In the genomic region with DNA sequence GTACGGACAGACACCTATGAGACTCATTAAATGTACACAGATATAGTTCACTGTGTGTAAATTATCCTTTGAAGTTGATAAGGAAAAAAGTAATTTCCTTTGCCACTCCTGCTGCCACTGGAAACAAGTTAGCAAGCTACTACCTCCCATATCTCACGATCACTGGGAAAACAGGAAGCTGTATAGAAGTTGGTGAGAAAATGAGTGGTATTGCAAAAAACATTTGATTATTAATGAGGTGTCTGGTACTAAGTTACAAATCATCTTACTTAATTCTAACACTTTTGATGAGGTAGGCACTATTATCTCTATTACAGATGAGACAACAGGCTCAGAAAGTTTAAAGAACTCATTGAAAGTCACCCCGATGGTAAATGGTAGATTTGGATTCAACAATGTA, we compare ENCODE assay signal across 10 cellular contexts.
DNase-seq lines count a peak whose midpoint lies in the region; ATAC-seq, FAIRE-seq and TF ChIP-seq lines count a peak whose summit lies in the region.
"Had no signal": no experiment of that assay in that cellular context is flagged by ENCODE, and none has a peak within 500 bp of the region (broad histone marks: within the 10 kb centered on the region; RNA-seq: fewer than 3 reads in every experiment).

No MANE protein-coding gene starts in this region.

- peaks cover 95% of the 10 kb centered on the region for H4K20me1 ChIP-seq in BLaER1
- H4K20me1 ChIP-seq in endothelial cell of umbilical vein (replicated peaks; ENCODE audit: control insufficient read depth, extremely low read depth, insufficient read depth, low read length): peaks cover 4% of the 10 kb centered on the region

- H2AFZ ChIP-seq in endothelial cell of umbilical vein (ENCODE audit: low read depth, low read length): no peak overlapping the region

- FAIRE-seq in endothelial cell of umbilical vein (lab: Jason Lieb, UNC): no peak

- ATAC-seq in HG02885 (IDR thresholded peaks at IDR 0.05; ENCODE audit: poor library complexity, unreplicated experiment): no peak

- H3K4me3 ChIP-seq in BLaER1: peak overlapping the region; percentile 56
- H3K4me3 ChIP-seq in endothelial cell of umbilical vein (replicated peaks in 1 of 3; ENCODE audit: insufficient read depth in 1 of 3, low read depth in 1 of 3, low read length in 3 of 3): peak overlapping the region in 1 of 3 experiments; percentile 4
- no peak overlapping the region for H3K4me3 ChIP-seq in sigmoid colon

- dilution Hi-C loops in endothelial cell of umbilical vein (cut with MboI; ENCODE audit: extremely low pct_ligation_motif_present, low sequenced_read_pairs): no loop called here

- H3K4me2 ChIP-seq in BLaER1: peak overlapping the region; percentile 89
- H3K4me2 ChIP-seq in endothelial cell of umbilical vein (ENCODE audit: insufficient read depth, low read length): peak overlapping the region; percentile 37

- TF ChIP-seq CTCF in endothelial cell of umbilical vein (IDR thresholded peaks at IDR 0.05; ENCODE audit: extremely low read depth in 1 of 2, insufficient read depth in 1 of 2, low read depth in 1 of 2, low read length in 2 of 2) (no peak), sigmoid colon (IDR thresholded peaks at IDR 0.05) (no peak)

- H3K9me3 ChIP-seq in BLaER1 (no peaks in the 10 kb centered on the region), KOPT-K1 (ENCODE audit: insufficient read depth, low read length, poor library complexity, severe bottlenecking) (no peaks in the 10 kb centered on the region), endothelial cell of umbilical vein (replicated peaks; ENCODE audit: control insufficient read depth, insufficient read depth, low read length) (no peaks in the 10 kb centered on the region), sigmoid colon (no peaks in the 10 kb centered on the region)

- peaks cover 68% of the 10 kb centered on the region for H3K79me2 ChIP-seq in endothelial cell of umbilical vein (ENCODE audit: control insufficient read depth, insufficient read depth, low read length)

- H3K4me1 ChIP-seq in BLaER1 (peaks cover 60% of the 10 kb centered on the region), endothelial cell of umbilical vein (ENCODE audit: control insufficient read depth, extremely low read depth, insufficient read depth, low read length) (peaks cover 45% of the 10 kb centered on the region), sigmoid colon (peaks cover 0 to 52% (median 40%) of the 10 kb centered on the region in 4 donors)

- DNase-seq in endothelial cell of umbilical vein (ENCODE audit: low read depth, low spot score) (peak; percentile 60), sigmoid colon (no peak), posterior vena cava (ENCODE audit: low spot score) (no peak), NCI-H345 treated with DMSO at 0.1 percent for 48 hours (lab: John Stamatoyannopoulos, UW; ENCODE audit: unreplicated experiment) (no peak)
- no peak for DNase-seq in stimulated activated CD4-positive, alpha-beta T cell treated with anti-CD3 and anti-CD28 coated beads, Interleukin-2, amount 100 ng/mL, for 48 hours
- DNase-seq: effector CD4-positive, alpha-beta T cell; NCI-H187 had no signal

- no TSS peak for BruUV-seq in endothelial cell of umbilical vein (replicated peaks; lab: Mats Ljungman, UMichigan)

- 17 to 48% methylated on average over 3 of the region's 3 CpGs for WGBS in sigmoid colon, 2 donors

- H3K36me3 ChIP-seq in BLaER1: no peaks in the 10 kb centered on the region; the same call in 1 of the 2 replicates
- no peaks in the 10 kb centered on the region for H3K36me3 ChIP-seq in KOPT-K1 (ENCODE audit: insufficient read depth, low read length)
- H3K36me3 ChIP-seq in endothelial cell of umbilical vein (ENCODE audit: control insufficient read depth in 2 of 2, extremely low read depth in 1 of 2, insufficient read depth in 2 of 2, low read length in 2 of 2): no peaks in the 10 kb centered on the region
- no peaks in the 10 kb centered on the region for H3K36me3 ChIP-seq in sigmoid colon

- H3K9ac ChIP-seq in BLaER1 (peak overlapping the region; percentile 79), endothelial cell of umbilical vein (replicated peaks; ENCODE audit: extremely low read depth, insufficient read depth, low read length) (no peak overlapping the region)

- intact Hi-C loops in endothelial cell of umbilical vein (cut with micrococcal nuclease) (no loop called here), sigmoid colon (cut with DNase I) (no loop called here), posterior vena cava (cut with DNase I) (no loop called here)

- H3K27me3 ChIP-seq in BLaER1 (no peaks in the 10 kb centered on the region), endothelial cell of umbilical vein (ENCODE audit: control insufficient read depth in 2 of 2, insufficient read depth in 2 of 2, low read length in 2 of 2) (no peaks in the 10 kb centered on the region), sigmoid colon (no peaks in the 10 kb centered on the region)

- CTCF ChIA-PET in endothelial cell of umbilical vein (lab: Charles Lee): interaction anchor here (1.0 to 2.4 kb wide), 3 partner anchors 22 to 121 kb away, joined by 3 to 10 read pairs (median 3); no protein-coding TSS in a partner anchor

- POLR2A ChIA-PET in endothelial cell of umbilical vein (lab: Charles Lee): no interaction called here

- no peaks in the 10 kb centered on the region for H3K9me1 ChIP-seq in endothelial cell of umbilical vein (replicated peaks; ENCODE audit: control insufficient read depth, extremely low read depth, insufficient read depth, low read length)

- H3K27ac ChIP-seq in BLaER1 (peak overlapping the region; percentile 90), KOPT-K1 (ENCODE audit: low read depth, low read length, poor library complexity, severe bottlenecking) (peak overlapping the region; percentile 98), endothelial cell of umbilical vein (ENCODE audit: insufficient read depth, low read depth, low read length) (no peak overlapping the region), sigmoid colon (peak overlapping the region; percentile 64 to 76 (median 69))

- no peak for TF ChIP-seq EP300 in sigmoid colon (IDR thresholded peaks at IDR 0.05)

- TF ChIP-seq POLR2A in endothelial cell of umbilical vein (IDR thresholded peaks at IDR 0.05; ENCODE audit: low read depth, low read length) (no peak), sigmoid colon (IDR thresholded peaks at IDR 0.05) (no peak)

TF ChIP-seq in endothelial cell of umbilical vein, 7 proteins besides CTCF, POLR2A, EP300 and RAD21:
- no peak for TF ChIP-seq EZH2 (IDR thresholded peaks at IDR 0.05; ENCODE audit: borderline replicate concordance, low read depth, low read length, severe bottlenecking)
- TF ChIP-seq POLR2AphosphoS5 (IDR thresholded peaks at IDR 0.05; ENCODE audit: insufficient read depth, low read depth, low read length): no peak
- no peak for TF ChIP-seq FOS (IDR thresholded peaks at IDR 0.05; ENCODE audit: borderline replicate concordance, insufficient read depth, low read length)
- TF ChIP-seq GATA2 (IDR thresholded peaks at IDR 0.05; ENCODE audit: insufficient read depth, insufficient read length, low read depth, low read length): peak; percentile 71
